In the genomic region with DNA sequence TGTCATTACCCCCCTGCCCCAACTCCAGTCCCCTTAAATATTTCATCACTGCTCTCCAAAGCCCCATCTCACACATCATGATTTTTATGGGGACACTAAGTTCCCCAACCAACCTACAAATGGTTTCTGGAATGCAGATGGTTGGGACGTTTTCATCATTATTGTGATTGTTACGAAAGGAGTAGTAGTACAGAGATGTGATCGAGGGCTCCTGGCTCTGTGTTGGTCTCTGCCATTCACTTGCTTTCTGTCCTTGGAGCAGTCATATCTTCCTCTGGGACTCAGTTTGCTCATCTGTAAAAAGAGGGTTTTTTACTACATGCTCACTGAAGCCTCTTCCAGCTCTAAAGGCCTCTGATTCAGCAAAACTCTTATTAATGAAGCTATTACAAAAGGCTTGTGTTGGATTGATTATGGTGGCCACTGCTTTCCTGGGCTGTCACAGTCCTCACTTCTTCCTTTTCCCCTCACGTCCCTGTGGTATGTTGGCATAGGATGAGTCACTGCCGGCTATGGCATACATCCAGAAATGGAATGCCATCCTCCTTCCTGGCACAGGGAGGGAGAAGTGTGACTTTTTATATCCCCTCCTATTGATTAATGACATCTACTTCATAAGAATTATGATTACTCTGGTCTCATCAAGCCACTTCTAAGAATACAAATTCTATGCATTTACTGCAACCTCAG, we compare ENCODE assay signal across 1 cellular context.
TF ChIP-seq lines count a peak whose summit lies in the region.

No MANE protein-coding gene starts in this region.

TF ChIP-seq in IMR-90, 13 proteins besides CTCF, POLR2A, EP300 and RAD21 (continued from another document):
- no peak for TF ChIP-seq BHLHE40 (IDR thresholded peaks at IDR 0.05; ENCODE audit: low read depth, low read length)
- TF ChIP-seq RCOR1 (IDR thresholded peaks at IDR 0.05; ENCODE audit: insufficient replicate concordance, low read length), result no peak
- no peak for TF ChIP-seq MAZ (IDR thresholded peaks at IDR 0.05; ENCODE audit: borderline replicate concordance, low read depth, low read length)
- TF ChIP-seq MXI1 (IDR thresholded peaks at IDR 0.05; ENCODE audit: borderline replicate concordance, low read depth, low read length), result no peak
- TF ChIP-seq CHD1 (IDR thresholded peaks at IDR 0.05; ENCODE audit: low read depth, low read length), result no peak
- TF ChIP-seq CEBPB (IDR thresholded peaks at IDR 0.05; ENCODE audit: low read depth, low read length), result no peak
- no peak for TF ChIP-seq FOS (IDR thresholded peaks at IDR 0.05; ENCODE audit: low read depth, low read length)
